Comparison of ENCODE assay signal across 8 cellular contexts in genomic region chr17:36950027-36950426, GRCh38. TPM values are rescaled to one million over a fixed set of nuclear protein-coding genes. Genes with fewer than 3 reads are reported as not detected.
DNase-seq lines count a peak whose midpoint lies in the region; ATAC-seq, FAIRE-seq and TF ChIP-seq lines count a peak whose summit lies in the region.

No MANE protein-coding gene starts in this region.

- peaks cover 39% of the 10 kb centered on the region for H3K4me1 Mint-ChIP-seq in activated naive CD4-positive, alpha-beta T cell treated with anti-CD3 and anti-CD28 coated beads for 36 hours (ENCODE audit: low read depth)
- H3K4me1 Mint-ChIP-seq in activated naive CD8-positive, alpha-beta T cell treated with anti-CD3 and anti-CD28 coated beads, Interleukin-2, amount 50 U/mL, for 24 hours: peaks cover 51% of the 10 kb centered on the region

- in situ Hi-C loops in HepG2 (cut with HindIII; ENCODE audit: extremely low pct_ligation_motif_present, low pct_unique_long_range_greater_than_20kb): no loop called here

- H2AFZ ChIP-seq in HepG2 (ENCODE audit: low read length): no peak overlapping the region

- TF ChIP-seq EP300 in HepG2 (IDR thresholded peaks at IDR 0.05; ENCODE audit: low read depth in 2 of 2, low read length in 2 of 2) (no peak), HepG2 (CRISPR knock-in tag; IDR thresholded peaks at IDR 0.05; ENCODE audit: borderline replicate concordance) (no peak)

- H3K36me3 Mint-ChIP-seq in activated naive CD4-positive, alpha-beta T cell treated with anti-CD3 and anti-CD28 coated beads for 36 hours (ENCODE audit: low read depth): peaks cover 40% of the 10 kb centered on the region
- H3K36me3 Mint-ChIP-seq in activated naive CD8-positive, alpha-beta T cell treated with anti-CD3 and anti-CD28 coated beads, Interleukin-2, amount 50 U/mL, for 24 hours (ENCODE audit: low read depth): peaks cover 56% of the 10 kb centered on the region

- BruUV-seq in HepG2 (replicated peaks; lab: Mats Ljungman, UMichigan): no TSS peak

- TF ChIP-seq CTCF in HepG2 (CRISPR knock-in tag; IDR thresholded peaks at IDR 0.05) (no peak), tibial artery (IDR thresholded peaks at IDR 0.05) (no peak)

- H3K27me3 Mint-ChIP-seq in activated naive CD4-positive, alpha-beta T cell treated with anti-CD3 and anti-CD28 coated beads for 36 hours (ENCODE audit: low read depth): peaks cover 20% of the 10 kb centered on the region
- peaks cover 33% of the 10 kb centered on the region for H3K27me3 Mint-ChIP-seq in activated naive CD8-positive, alpha-beta T cell treated with anti-CD3 and anti-CD28 coated beads, Interleukin-2, amount 50 U/mL, for 24 hours

- no peak for TF ChIP-seq RAD21 in HepG2 (CRISPR knock-in tag; IDR thresholded peaks at IDR 0.05)

- peak overlapping the region; percentile 83 for H3K9ac ChIP-seq in HepG2 (ENCODE audit: insufficient read depth, low read depth, low read length)

- H3K27ac ChIP-seq in HepG2 (ENCODE audit: extremely low read length, insufficient read depth, low read length) (no peak overlapping the region), tibial artery (peak overlapping the region; percentile 89 to 95)

- peaks cover 12 to 31% of the 10 kb centered on the region in 2 experiments for H3K36me3 ChIP-seq in HepG2 (replicated peaks in 1 of 2; ENCODE audit: control insufficient read depth in 1 of 2, insufficient read depth in 2 of 2, low read length in 2 of 2)
- H3K36me3 ChIP-seq in tibial artery: peaks cover 25 to 33% (median 27%) of the 10 kb centered on the region in 3 donors

- no peak for ATAC-seq in activated naive CD8-positive, alpha-beta T cell treated with anti-CD3 and anti-CD28 coated beads, Interleukin-2, amount 50 U/mL, for 24 hours
- ATAC-seq in HepG2 (no peak), HG03159 (IDR thresholded peaks at IDR 0.05; ENCODE audit: unreplicated experiment) (no peak)

- H3K4me2 ChIP-seq in HepG2 (ENCODE audit: low read depth, low read length): peak overlapping the region; percentile 93

- H3K4me1 ChIP-seq in HepG2 (ENCODE audit: insufficient read depth, low read length) (peaks cover 40% of the 10 kb centered on the region), tibial artery (peaks cover 0 to 27% (median 18%) of the 10 kb centered on the region in 4 donors)

- no peak for TF ChIP-seq POLR2A in HepG2 (IDR thresholded peaks at IDR 0.05; ENCODE audit: insufficient read depth in 1 of 2, low read depth in 2 of 2, low read length in 2 of 2)

- CTCF ChIA-PET in activated naive CD4-positive, alpha-beta T cell treated with anti-CD3 and anti-CD28 coated beads for 36 hours (lab: Charles Lee): interaction anchor here (1.7 kb wide), 1 partner anchor 26 kb away, joined by 7 read pairs; no protein-coding TSS in a partner anchor
- CTCF ChIA-PET in HepG2 (lab: Yijun Ruan, JAX; ENCODE audit: low intra/inter-chr PET ratio, low total read pairs): no interaction called here

- H3K4me3 ChIP-seq in HepG2 (replicated peaks in 1 of 3; ENCODE audit: insufficient read depth in 1 of 3, low read depth in 2 of 3, low read length in 3 of 3) (peak overlapping the region; percentile 71 to 88 (median 81)), tibial artery (peak overlapping the region; percentile 91 to 95)

- H3K79me2 ChIP-seq in HepG2 (ENCODE audit: insufficient read depth, low read length): peaks cover 16% of the 10 kb centered on the region

- intact Hi-C loops in activated naive CD4-positive, alpha-beta T cell treated with anti-CD3 and anti-CD28 coated beads for 36 hours (cut with micrococcal nuclease): no loop called here
- intact Hi-C loops in HepG2 (cut with micrococcal nuclease; ENCODE audit: unreplicated experiment) (loop anchor here (10.0 kb wide), 1 partner anchor 95 kb away; no protein-coding TSS in a partner anchor), tibial artery (cut with DNase I; ENCODE audit: low total_unique reads) (no loop called here)

- WGBS in HepG2 (ENCODE audit: low lambda C conversion rate): 30% methylated on average over 8 of the region's 8 CpGs

- POLR2A ChIA-PET in HepG2 (lab: Yijun Ruan, JAX): no interaction called here

- H3K27me3 ChIP-seq in HepG2 (ENCODE audit: control insufficient read depth in 1 of 2, insufficient read depth in 2 of 2, low read length in 2 of 2) (peaks cover 0 to 31% of the 10 kb centered on the region in 2 experiments; a peak in 4 of 5 replicates), tibial artery (peaks cover 0 to 26% of the 10 kb centered on the region in 2 donors)

- no peak overlapping the region for H3K27ac Mint-ChIP-seq in activated naive CD4-positive, alpha-beta T cell treated with anti-CD3 and anti-CD28 coated beads for 36 hours
- H3K27ac Mint-ChIP-seq in activated naive CD8-positive, alpha-beta T cell treated with anti-CD3 and anti-CD28 coated beads, Interleukin-2, amount 50 U/mL, for 24 hours: peak overlapping the region; percentile 94

- no peak for FAIRE-seq in HepG2 (lab: Jason Lieb, UNC)

- peak overlapping the region; percentile 93 for H3K4me3 Mint-ChIP-seq in activated naive CD4-positive, alpha-beta T cell treated with anti-CD3 and anti-CD28 coated beads for 36 hours
- peak overlapping the region; percentile 94 for H3K4me3 Mint-ChIP-seq in activated naive CD8-positive, alpha-beta T cell treated with anti-CD3 and anti-CD28 coated beads, Interleukin-2, amount 50 U/mL, for 24 hours

- H3K9me3 Mint-ChIP-seq in activated naive CD4-positive, alpha-beta T cell treated with anti-CD3 and anti-CD28 coated beads for 36 hours: no peaks in the 10 kb centered on the region
- no peaks in the 10 kb centered on the region for H3K9me3 Mint-ChIP-seq in activated naive CD8-positive, alpha-beta T cell treated with anti-CD3 and anti-CD28 coated beads, Interleukin-2, amount 50 U/mL, for 24 hours

- no peak for DNase-seq in activated naive CD4-positive, alpha-beta T cell treated with anti-CD3 and anti-CD28 coated beads for 36 hours
- no peak for DNase-seq in activated naive CD4-positive, alpha-beta T cell treated with anti-CD3 and anti-CD28 coated beads, Interleukin-2, amount 50 U/mL, for 16 hours
- DNase-seq in activated naive CD8-positive, alpha-beta T cell treated with anti-CD3 and anti-CD28 coated beads, Interleukin-2, amount 50 U/mL, for 24 hours: no peak
- DNase-seq in HepG2 (ENCODE audit: low spot score) (no peak), tibial artery (no peak), dedifferentiated amniotic fluid mesenchymal stem cell (ENCODE audit: extremely low spot score) (no peak), NCI-H748 (lab: John Stamatoyannopoulos, UW; ENCODE audit: unreplicated experiment) (no peak)

- no peaks in the 10 kb centered on the region; the same call in 1 of the 2 replicates for H4K20me1 ChIP-seq in HepG2 (ENCODE audit: insufficient read depth, low read length)

- no peaks in the 10 kb centered on the region for H3K9me3 ChIP-seq in HepG2 (ENCODE audit: low read length)
- no peaks in the 10 kb centered on the region for H3K9me3 ChIP-seq in tibial artery

RNA-seq across cellular contexts. Expression of gene AATF, which starts 1.3 kb away (rescaled TPM):
- 10 to 100 TPM; 58.9 to 69.8 TPM for total RNA-seq in activated naive CD4-positive, alpha-beta T cell treated with anti-CD3 and anti-CD28 coated beads for 36 hours
- 53.3 and 58.1 TPM in 2 replicates for total RNA-seq in HepG2 (2016; rRNA removed; fragmentation: Illumina TruSeq; extraction: Trizol)
- total RNA-seq in HepG2 (2016; cell fraction: cytosol; rRNA removed; fragmentation: Illumina TruSeq; extraction: Trizol; ENCODE audit: low read depth): 22.9 and 24.6 TPM in 2 replicates
- total RNA-seq in HepG2 (2016; cell fraction: insoluble cytoplasmic fraction; rRNA removed; fragmentation: Illumina TruSeq; extraction: Trizol): 54.6 and 57.3 TPM in 2 replicates
- total RNA-seq in HepG2 (2016; cell fraction: membrane; rRNA removed; fragmentation: Illumina TruSeq; extraction: Trizol): 20.4 and 22.0 TPM in 2 replicates
- total RNA-seq in HepG2 (2016; cell fraction: nucleus; rRNA removed; fragmentation: Illumina TruSeq; extraction: Trizol): 24.9 and 25.3 TPM in 2 replicates
- 9.1 and 9.8 TPM in 2 replicates for polyA plus RNA-seq in HepG2 (2011; rRNA removed)
- polyA plus RNA-seq in HepG2 (2011; cell fraction: cytosol; rRNA removed): 5.9 and 7.0 TPM in 2 replicates
- 5.9 and 6.1 TPM in 2 replicates for polyA plus RNA-seq in HepG2 (2011; cell fraction: nucleus; rRNA removed)
- polyA plus RNA-seq in HepG2 (2012): 25.3 and 27.5 TPM in 2 replicates
- 10.2 and 11.6 TPM in 2 replicates for polyA plus RNA-seq in HepG2 (2016; cell fraction: cytosol; fragmentation: Illumina TruSeq; extraction: Trizol; ENCODE audit: low read depth)
- 66.2 and 74.8 TPM in 2 replicates for polyA plus RNA-seq in HepG2 (2016; cell fraction: insoluble cytoplasmic fraction; fragmentation: Illumina TruSeq; extraction: Trizol; ENCODE audit: low read depth)
- polyA plus RNA-seq in HepG2 (2016; cell fraction: membrane; fragmentation: Illumina TruSeq; extraction: Trizol; ENCODE audit: low read depth): 14.2 and 18.0 TPM in 2 replicates
- 37.9 and 39.6 TPM in 2 replicates for polyA plus RNA-seq in HepG2 (2016; cell fraction: nucleus; fragmentation: Illumina TruSeq; extraction: Trizol; ENCODE audit: insufficient read depth, low read depth)
- polyA minus RNA-seq in HepG2 (2011; rRNA and poly(A)+ RNA removed; ENCODE audit: low replicate concordance): 11.9 and 35.7 TPM in 2 replicates
- 11.3 and 12.7 TPM in 2 replicates for polyA minus RNA-seq in HepG2 (2011; cell fraction: cytosol; rRNA and poly(A)+ RNA removed)
- 10.6 and 15.5 TPM in 2 replicates for polyA minus RNA-seq in HepG2 (2011; cell fraction: nucleus; rRNA and poly(A)+ RNA removed)

RNA-seq across cellular contexts. Expression of gene LHX1, which starts 12.8 kb away (rescaled TPM):
- total RNA-seq in activated naive CD4-positive, alpha-beta T cell treated with anti-CD3 and anti-CD28 coated beads for 36 hours: not detected
- total RNA-seq in HepG2 (2016; rRNA removed; fragmentation: Illumina TruSeq; extraction: Trizol): not detected in 2 replicates
- total RNA-seq in HepG2 (2016; cell fraction: cytosol; rRNA removed; fragmentation: Illumina TruSeq; extraction: Trizol; ENCODE audit: low read depth): not detected in 2 replicates
- total RNA-seq in HepG2 (2016; cell fraction: insoluble cytoplasmic fraction; rRNA removed; fragmentation: Illumina TruSeq; extraction: Trizol): not detected in 2 replicates
- total RNA-seq in HepG2 (2016; cell fraction: membrane; rRNA removed; fragmentation: Illumina TruSeq; extraction: Trizol): not detected in 2 replicates
- not detected in 2 replicates for total RNA-seq in HepG2 (2016; cell fraction: nucleus; rRNA removed; fragmentation: Illumina TruSeq; extraction: Trizol)
- not detected in 2 replicates for polyA plus RNA-seq in HepG2 (2011; rRNA removed)
- polyA plus RNA-seq in HepG2 (2011; cell fraction: cytosol; rRNA removed): not detected in 2 replicates
- polyA plus RNA-seq in HepG2 (2011; cell fraction: nucleus; rRNA removed): not detected in 2 replicates
- not detected in 2 replicates for polyA plus RNA-seq in HepG2 (2012)
- polyA plus RNA-seq in HepG2 (2016; cell fraction: cytosol; fragmentation: Illumina TruSeq; extraction: Trizol; ENCODE audit: low read depth): not detected in 2 replicates
- polyA plus RNA-seq in HepG2 (2016; cell fraction: insoluble cytoplasmic fraction; fragmentation: Illumina TruSeq; extraction: Trizol; ENCODE audit: low read depth): not detected in 2 replicates
- not detected in 2 replicates for polyA plus RNA-seq in HepG2 (2016; cell fraction: membrane; fragmentation: Illumina TruSeq; extraction: Trizol; ENCODE audit: low read depth)
- not detected in 2 replicates for polyA plus RNA-seq in HepG2 (2016; cell fraction: nucleus; fragmentation: Illumina TruSeq; extraction: Trizol; ENCODE audit: insufficient read depth, low read depth)
- 0.07 TPM in 1 of 2 replicates, not detected in the other for polyA minus RNA-seq in HepG2 (2011; rRNA and poly(A)+ RNA removed; ENCODE audit: low replicate concordance)
- polyA minus RNA-seq in HepG2 (2011; cell fraction: cytosol; rRNA and poly(A)+ RNA removed): not detected in 2 replicates
- not detected in 2 replicates for polyA minus RNA-seq in HepG2 (2011; cell fraction: nucleus; rRNA and poly(A)+ RNA removed)
